In the genomic region with DNA sequence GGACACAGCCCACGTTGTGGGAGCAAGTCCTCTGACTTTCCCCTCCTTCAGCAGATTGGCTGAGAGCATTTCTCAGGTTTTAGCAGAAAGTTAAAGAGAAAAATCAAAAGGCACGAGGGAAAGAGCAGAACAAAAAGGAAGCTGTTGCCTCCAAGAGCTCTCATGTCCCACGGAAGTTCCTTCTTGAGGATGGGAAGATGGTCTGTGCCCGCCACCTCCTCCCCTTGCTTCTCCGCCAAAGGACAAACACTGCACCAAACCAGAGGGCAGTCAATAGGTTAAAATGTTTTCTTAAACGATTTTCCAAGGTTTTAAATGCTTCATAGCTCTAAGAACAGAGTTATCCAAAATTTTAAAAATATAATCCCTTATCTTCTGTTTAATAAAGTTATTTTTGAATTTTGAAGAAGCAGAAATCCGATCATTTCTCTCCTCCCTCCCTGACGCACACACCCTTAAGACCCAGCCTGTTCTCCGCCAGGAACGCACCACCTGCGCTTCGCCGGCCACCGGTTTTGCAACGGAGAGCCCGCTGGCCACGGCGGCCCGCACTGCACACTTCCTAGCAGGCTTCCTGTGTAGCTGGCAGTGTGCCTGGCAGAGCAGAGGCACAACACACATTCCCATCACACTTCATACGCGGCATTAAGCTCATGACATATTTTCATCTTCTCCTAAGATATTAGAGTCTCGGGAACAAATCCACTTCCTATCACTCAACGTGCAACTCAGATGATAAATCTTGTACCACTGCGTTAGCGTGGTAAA, we compare ENCODE assay signal across 9 cellular contexts.
DNase-seq lines count a peak whose midpoint lies in the region; ATAC-seq and TF ChIP-seq lines count a peak whose summit lies in the region.
"Had no signal": no experiment of that assay in that cellular context is flagged by ENCODE, and none has a peak within 500 bp of the region (broad histone marks: within the 10 kb centered on the region; RNA-seq: fewer than 3 reads in every experiment).

No MANE protein-coding gene starts in this region.

- TF ChIP-seq CTCF in fibroblast of pulmonary artery (IDR thresholded peaks at IDR 0.05; ENCODE audit: low read length, missing control alignments) (no peak), GM20000 (IDR thresholded peaks at IDR 0.05; ENCODE audit: extremely low read depth, missing control alignments) (no peak)

- no peak for TF ChIP-seq POLR2A in erythroblast (IDR thresholded peaks at IDR 0.05; ENCODE audit: low read length)

- ATAC-seq in HG03521 (IDR thresholded peaks at IDR 0.05; ENCODE audit: unreplicated experiment), result no peak

- DNase-seq in GDM1 (lab: John Stamatoyannopoulos, UW), result peak; percentile 44
- peak; percentile 12 for DNase-seq in NAMALWA (ENCODE audit: low spot score)
- peak; percentile 48 for DNase-seq in fibroblast of pulmonary artery (ENCODE audit: low read depth)
- peak; percentile 60 for DNase-seq in pons (ENCODE audit: low spot score)
- DNase-seq in stimulated activated CD4-positive, alpha-beta T cell treated with anti-CD3 and anti-CD28 coated beads, Interleukin-4, amount 100 ng/mL, for 24 hours, result no peak
- DNase-seq in erythroblast (lab: John Stamatoyannopoulos, UW), result no peak
- no peak for DNase-seq in GM20000 (ENCODE audit: low spot score)
- DNase-seq: activated CD4-positive, alpha-beta T cell treated with anti-CD3 and anti-CD28 coated beads, Interleukin-2, amount 50 U/mL, for 4 hours had no signal

- no peak overlapping the region for H3K4me3 ChIP-seq in fibroblast of pulmonary artery (replicated peaks; ENCODE audit: low read depth, low read length)

Comparison
In these comparisons a context has a peak if more than half of its experiments do, and no peak if none do; other contexts are left out.
1. DNase-seq: peak in GDM1 (single experiment), NAMALWA (single experiment), fibroblast of pulmonary artery (single experiment) and pons (single experiment); none in stimulated activated CD4-positive, alpha-beta T cell treated with anti-CD3 and anti-CD28 coated beads, Interleukin-4, amount 100 ng/mL, for 24 hours (single experiment), erythroblast (0 of 2) and GM20000 (single experiment).